ENCODE assay signal across 26 cellular contexts in genomic region chr1:224683981-224684380, GRCh38.
DNase-seq lines count a peak whose midpoint lies in the region; ATAC-seq and TF ChIP-seq lines count a peak whose summit lies in the region.
"Had no signal": no experiment of that assay in that cellular context is flagged by ENCODE, and none has a peak within 500 bp of the region (broad histone marks: within the 10 kb centered on the region; RNA-seq: fewer than 3 reads in every experiment).

No MANE protein-coding gene starts in this region.

- H3K4me3 ChIP-seq in naive thymus-derived CD4-positive, alpha-beta T cell (ENCODE audit: low read length), result no peak overlapping the region
- H3K4me3 ChIP-seq: HAP-1, uterus had no signal

- H3K27me3 ChIP-seq in naive thymus-derived CD4-positive, alpha-beta T cell (ENCODE audit: control insufficient read depth in 2 of 2, insufficient read depth in 2 of 2, low read length in 2 of 2), result no peaks in the 10 kb centered on the region
- H3K27me3 ChIP-seq: brain microvascular endothelial cell, uterus had no signal

- no peaks in the 10 kb centered on the region for H3K36me3 Mint-ChIP-seq in type B pancreatic cell
- no peaks in the 10 kb centered on the region for H3K36me3 Mint-ChIP-seq in naive thymus-derived CD4-positive, alpha-beta T cell
- H3K36me3 Mint-ChIP-seq: activated CD4-positive, alpha-beta memory T cell treated with anti-CD3 and anti-CD28 coated beads for 36 hours; activated naive CD4-positive, alpha-beta T cell treated with anti-CD3 and anti-CD28 coated beads, Interleukin-2, amount 10 ng/mL, durations not matched to agents 7 days and 5 days; stimulated activated naive B cell treated with anti-CD40 and anti-IgM and Interleukin-4, amounts not matched to agents 10 μg/mL and 1 μg/mL and 100 μg/mL, for 72 hours had no signal

- no peak for ATAC-seq in naive thymus-derived CD4-positive, alpha-beta T cell
- ATAC-seq in GM21723 (IDR thresholded peaks at IDR 0.05; ENCODE audit: unreplicated experiment), result no peak
- ATAC-seq: left lobe of liver; sciatic nerve; stimulated activated naive B cell treated with anti-CD40 and anti-IgM and Interleukin-4, amounts not matched to agents 10 μg/mL and 1 μg/mL and 100 μg/mL, for 72 hours had no signal

- H3K4me3 Mint-ChIP-seq in type B pancreatic cell, result no peak overlapping the region
- H3K4me3 Mint-ChIP-seq in naive thymus-derived CD4-positive, alpha-beta T cell, result no peak overlapping the region
- H3K4me3 Mint-ChIP-seq: activated CD4-positive, alpha-beta memory T cell treated with anti-CD3 and anti-CD28 coated beads for 36 hours; activated naive CD4-positive, alpha-beta T cell treated with anti-CD3 and anti-CD28 coated beads, Interleukin-2, amount 10 ng/mL, durations not matched to agents 7 days and 5 days; activated T-helper 1 cell treated with anti-CD3 and anti-CD28 coated beads, Interleukin-12 subunit alpha, Interleukin-12 subunit beta, Interleukin-2, Interleukin-4 antibody, amounts not matched to agents 30 ng/mL and 10 ng/mL and 1 ng/mL, durations not matched to agents 14 hours and 24 hours and 36 hours; B cell; stimulated activated naive B cell treated with anti-CD40 and anti-IgM and Interleukin-4, amounts not matched to agents 10 μg/mL and 1 μg/mL and 100 μg/mL, for 72 hours had no signal

- peak overlapping the region; percentile 9 for H3K27ac Mint-ChIP-seq in type B pancreatic cell
- H3K27ac Mint-ChIP-seq in naive thymus-derived CD4-positive, alpha-beta T cell, result no peak overlapping the region
- H3K27ac Mint-ChIP-seq: activated CD4-positive, alpha-beta memory T cell treated with anti-CD3 and anti-CD28 coated beads for 36 hours; activated naive CD4-positive, alpha-beta T cell treated with anti-CD3 and anti-CD28 coated beads, Interleukin-2, amount 10 ng/mL, durations not matched to agents 7 days and 5 days; activated T-helper 1 cell treated with anti-CD3 and anti-CD28 coated beads, Interleukin-12 subunit alpha, Interleukin-12 subunit beta, Interleukin-2, Interleukin-4 antibody, amounts not matched to agents 30 ng/mL and 10 ng/mL and 1 ng/mL, durations not matched to agents 14 hours and 24 hours and 36 hours; B cell; progenitor cell of endocrine pancreas; stimulated activated naive B cell treated with anti-CD40 and anti-IgM and Interleukin-4, amounts not matched to agents 10 μg/mL and 1 μg/mL and 100 μg/mL, for 72 hours had no signal

- DNase-seq in NCI-H2107 treated with DMSO at 0.1 percent for 48 hours (lab: John Stamatoyannopoulos, UW; ENCODE audit: unreplicated experiment), result peak; percentile 18
- no peak for DNase-seq in NCI-H2107 (lab: John Stamatoyannopoulos, UW)
- peak; percentile 23 for DNase-seq in NCI-H1694 treated with DMSO at 0.1 percent for 48 hours (lab: John Stamatoyannopoulos, UW)
- DNase-seq in NCI-H748 treated with DMSO at 0.1 percent for 48 hours (lab: John Stamatoyannopoulos, UW), result peak; percentile 3
- no peak for DNase-seq in type B pancreatic cell (ENCODE audit: extremely low spot score, unreplicated experiment)
- DNase-seq in naive thymus-derived CD4-positive, alpha-beta T cell, result no peak
- DNase-seq in stimulated activated naive CD4-positive, alpha-beta T cell (lab: John Stamatoyannopoulos, UW), result no peak
- DNase-seq: activated CD4-positive, alpha-beta memory T cell treated with anti-CD3 and anti-CD28 coated beads for 36 hours; activated CD8-positive, alpha-beta memory T cell treated with anti-CD3 and anti-CD28 coated beads, Interleukin-2, amount 50 U/mL, for 4 hours; activated naive CD4-positive, alpha-beta T cell treated with anti-CD3 and anti-CD28 coated beads, Interleukin-2, amount 10 ng/mL, durations not matched to agents 7 days and 5 days; brain microvascular endothelial cell; Caco-2; mesendoderm; NCI-H446 treated with DMSO at 0.1 percent for 48 hours; RPMI8226; stimulated activated CD4-positive, alpha-beta T cell treated with anti-CD3 and anti-CD28 coated beads, Interleukin-4, amount 100 ng/mL, for 4 hours; stimulated activated naive B cell treated with anti-CD40 and anti-IgM and Interleukin-4, amounts not matched to agents 10 μg/mL and 1 μg/mL and 100 μg/mL, for 72 hours; T-helper 1 cell; uterus had no signal

- POLR2A ChIA-PET in naive thymus-derived CD4-positive, alpha-beta T cell (lab: Charles Lee), result no interaction called here

- H3K27ac ChIP-seq in naive thymus-derived CD4-positive, alpha-beta T cell (ENCODE audit: low read depth, low read length), result no peak overlapping the region
- H3K27ac ChIP-seq: brain microvascular endothelial cell, uterus had no signal

- H3K36me3 ChIP-seq in naive thymus-derived CD4-positive, alpha-beta T cell (ENCODE audit: control insufficient read depth in 2 of 3, insufficient read depth in 3 of 3, low read length in 3 of 3), result no peaks in the 10 kb centered on the region
- H3K36me3 ChIP-seq: brain microvascular endothelial cell, HAP-1, uterus had no signal

- H3K27me3 Mint-ChIP-seq in type B pancreatic cell, result peaks cover 25% of the 10 kb centered on the region
- peaks cover 0 to 20% (median 3%) of the 10 kb centered on the region in 5 donors for H3K27me3 Mint-ChIP-seq in naive thymus-derived CD4-positive, alpha-beta T cell
- H3K27me3 Mint-ChIP-seq: activated CD4-positive, alpha-beta memory T cell treated with anti-CD3 and anti-CD28 coated beads for 36 hours; B cell; stimulated activated naive B cell treated with anti-CD40 and anti-IgM and Interleukin-4, amounts not matched to agents 10 μg/mL and 1 μg/mL and 100 μg/mL, for 72 hours had no signal

- H3K4me1 Mint-ChIP-seq in type B pancreatic cell (ENCODE audit: unreplicated experiment), result peaks cover 20% of the 10 kb centered on the region
- H3K4me1 Mint-ChIP-seq in naive thymus-derived CD4-positive, alpha-beta T cell, result no peaks in the 10 kb centered on the region
- H3K4me1 Mint-ChIP-seq: activated naive CD4-positive, alpha-beta T cell treated with anti-CD3 and anti-CD28 coated beads, Interleukin-2, amount 10 ng/mL, durations not matched to agents 7 days and 5 days; B cell; stimulated activated naive B cell treated with anti-CD40 and anti-IgM and Interleukin-4, amounts not matched to agents 10 μg/mL and 1 μg/mL and 100 μg/mL, for 72 hours had no signal

- no peaks in the 10 kb centered on the region for H3K4me1 ChIP-seq in naive thymus-derived CD4-positive, alpha-beta T cell (ENCODE audit: control insufficient read depth in 2 of 2, insufficient read depth in 2 of 2, low read length in 2 of 2)
- H3K4me1 ChIP-seq: Caco-2, HAP-1, uterus had no signal

- intact Hi-C loops in naive thymus-derived CD4-positive, alpha-beta T cell (cut with micrococcal nuclease), result no loop called here

- no peaks in the 10 kb centered on the region for H3K9me3 ChIP-seq in naive thymus-derived CD4-positive, alpha-beta T cell (ENCODE audit: control insufficient read depth in 2 of 3, low read length in 3 of 3)
- H3K9me3 ChIP-seq: HAP-1, uterus had no signal

- no peak for TF ChIP-seq CTCF in type B pancreatic cell (conservative IDR thresholded peaks at IDR 0.05)

- no peaks in the 10 kb centered on the region for H3K9me3 Mint-ChIP-seq in type B pancreatic cell
- H3K9me3 Mint-ChIP-seq in naive thymus-derived CD4-positive, alpha-beta T cell, result peaks cover 0 to 3% (median 0%) of the 10 kb centered on the region in 11 donors
- H3K9me3 Mint-ChIP-seq: activated CD4-positive, alpha-beta memory T cell treated with anti-CD3 and anti-CD28 coated beads for 36 hours; activated naive CD4-positive, alpha-beta T cell treated with anti-CD3 and anti-CD28 coated beads, Interleukin-2, amount 10 ng/mL, durations not matched to agents 7 days and 5 days; activated T-helper 1 cell treated with anti-CD3 and anti-CD28 coated beads, Interleukin-12 subunit alpha, Interleukin-12 subunit beta, Interleukin-2, Interleukin-4 antibody, amounts not matched to agents 30 ng/mL and 10 ng/mL and 1 ng/mL, durations not matched to agents 14 hours and 24 hours and 36 hours; stimulated activated naive B cell treated with anti-CD40 and anti-IgM and Interleukin-4, amounts not matched to agents 10 μg/mL and 1 μg/mL and 100 μg/mL, for 72 hours had no signal

- CTCF ChIA-PET in naive thymus-derived CD4-positive, alpha-beta T cell (lab: Charles Lee), result no interaction called here

Comparison
In these comparisons a context has a peak if more than half of its experiments do, and no peak if none do; other contexts are left out.
1. DNase-seq: peak in NCI-H2107 treated with DMSO at 0.1 percent for 48 hours (single experiment), NCI-H1694 treated with DMSO at 0.1 percent for 48 hours (single experiment) and NCI-H748 treated with DMSO at 0.1 percent for 48 hours (single experiment); none in NCI-H2107 (single experiment), type B pancreatic cell (single experiment), naive thymus-derived CD4-positive, alpha-beta T cell (0 of 9) and stimulated activated naive CD4-positive, alpha-beta T cell (0 of 6).